20 cellular contexts compared by ENCODE assay signal in the genomic region with DNA sequence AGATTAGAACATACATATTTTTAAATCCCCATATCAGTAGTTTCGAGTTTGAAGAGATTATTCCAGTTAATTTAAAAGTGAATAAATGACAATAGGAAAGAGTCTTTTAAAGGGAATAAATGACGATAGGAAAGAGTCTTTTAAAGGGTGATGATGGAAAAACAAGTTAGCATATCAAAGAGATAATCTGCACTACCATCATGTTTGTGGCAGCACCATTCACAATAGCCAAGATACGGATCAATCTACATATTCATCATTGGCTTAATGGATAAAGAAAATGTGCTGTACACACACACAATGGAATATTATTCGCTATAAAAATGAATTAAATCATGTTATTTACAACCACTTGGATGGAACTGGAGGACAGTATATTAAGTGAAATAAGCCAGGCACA. TPM values are rescaled to one million over a fixed set of nuclear protein-coding genes. Genes with fewer than 3 reads are reported as not detected.
DNase-seq lines count a peak whose midpoint lies in the region; ATAC-seq and TF ChIP-seq lines count a peak whose summit lies in the region.
"Had no signal": no experiment of that assay in that cellular context is flagged by ENCODE, and none has a peak within 500 bp of the region (broad histone marks: within the 10 kb centered on the region; RNA-seq: fewer than 3 reads in every experiment).

No MANE protein-coding gene starts in this region.

- H3K36me3 Mint-ChIP-seq in activated naive CD4-positive, alpha-beta T cell treated with anti-CD3 and anti-CD28 coated beads for 36 hours (ENCODE audit: low read depth), result peaks cover 61% of the 10 kb centered on the region
- H3K36me3 Mint-ChIP-seq in activated B cell treated with CpG ODN at 0.5 μM for 24 hours (ENCODE audit: low read depth), result peaks cover 91% of the 10 kb centered on the region
- peaks cover 60 to 78% of the 10 kb centered on the region in 2 donors for H3K36me3 Mint-ChIP-seq in stimulated activated naive B cell treated with anti-CD40 and anti-IgM and Interleukin-4, amounts not matched to agents 10 μg/mL and 1 μg/mL and 100 μg/mL, for 72 hours

- POLR2A ChIA-PET in activated B cell treated with CpG ODN at 0.5 μM for 24 hours (lab: Charles Lee), result no interaction called here

- no peak for ATAC-seq in activated B cell treated with CpG ODN at 0.5 μM for 24 hours (ENCODE audit: low read depth)
- no peak for ATAC-seq in stimulated activated naive B cell treated with anti-CD40 and anti-IgM and Interleukin-4, amounts not matched to agents 10 μg/mL and 1 μg/mL and 100 μg/mL, for 72 hours (replicated peaks)

- peaks cover 37% of the 10 kb centered on the region for H3K4me1 ChIP-seq in effector memory CD4-positive, alpha-beta T cell (ENCODE audit: control insufficient read depth, insufficient read depth, low read length, poor library complexity, severe bottlenecking)
- H3K4me1 ChIP-seq: right atrium auricular region, tibial artery had no signal

- no peak overlapping the region for H3K4me3 ChIP-seq in effector memory CD4-positive, alpha-beta T cell (ENCODE audit: insufficient read depth, low read depth, low read length, poor library complexity, severe bottlenecking)
- H3K4me3 ChIP-seq: cardiac muscle cell, MG63, right atrium auricular region, tibial artery had no signal

- no peak for TF ChIP-seq CTCF in activated B cell treated with CpG ODN at 0.5 μM for 24 hours (IDR thresholded peaks at IDR 0.05)

- DNase-seq in activated naive CD4-positive, alpha-beta T cell treated with anti-CD3 and anti-CD28 coated beads for 36 hours, result no peak
- DNase-seq in activated naive CD4-positive, alpha-beta T cell (lab: John Stamatoyannopoulos, UW), result no peak
- DNase-seq in activated B cell treated with CpG ODN at 0.5 μM for 24 hours (no peak), foreskin melanocyte (no peak), RKO (ENCODE audit: low spot score) (no peak), SK-N-DZ (ENCODE audit: low spot score) (no peak)
- no peak for DNase-seq in effector memory CD4-positive, alpha-beta T cell
- DNase-seq in stimulated activated naive B cell treated with anti-CD40 and anti-IgM and Interleukin-4, amounts not matched to agents 10 μg/mL and 1 μg/mL and 100 μg/mL, for 72 hours, result no peak
- DNase-seq: activated CD4-positive, alpha-beta T cell treated with anti-CD3 and anti-CD28 coated beads for 48 hours; DMS79 treated with DMSO at 0.1 percent for 48 hours; MG63; NCI-H146; NCI-H2171; NCI-H524 treated with DMSO at 0.1 percent for 48 hours; tibial artery had no signal

- no peaks in the 10 kb centered on the region for H3K27me3 ChIP-seq in effector memory CD4-positive, alpha-beta T cell (replicated peaks; ENCODE audit: control insufficient read depth, insufficient read depth, low read length, poor library complexity, severe bottlenecking)
- H3K27me3 ChIP-seq: cardiac muscle cell, MG63, right atrium auricular region, tibial artery had no signal

- peaks cover 54% of the 10 kb centered on the region for H3K36me3 ChIP-seq in effector memory CD4-positive, alpha-beta T cell (ENCODE audit: control insufficient read depth, insufficient read depth, low read length)

- CTCF ChIA-PET in activated naive CD4-positive, alpha-beta T cell treated with anti-CD3 and anti-CD28 coated beads for 36 hours (lab: Charles Lee), result no interaction called here
- CTCF ChIA-PET in activated B cell treated with CpG ODN at 0.5 μM for 24 hours (lab: Charles Lee), result no interaction called here

- H3K27ac ChIP-seq in effector memory CD4-positive, alpha-beta T cell (ENCODE audit: insufficient read depth, low read length, poor library complexity, severe bottlenecking), result peak overlapping the region; percentile 22
- H3K27ac ChIP-seq: cardiac muscle cell, right atrium auricular region, tibial artery had no signal

- H3K4me3 Mint-ChIP-seq in activated naive CD4-positive, alpha-beta T cell treated with anti-CD3 and anti-CD28 coated beads for 36 hours, result no peak overlapping the region
- H3K4me3 Mint-ChIP-seq in activated B cell treated with CpG ODN at 0.5 μM for 24 hours, result no peak overlapping the region
- no peak overlapping the region for H3K4me3 Mint-ChIP-seq in stimulated activated naive B cell treated with anti-CD40 and anti-IgM and Interleukin-4, amounts not matched to agents 10 μg/mL and 1 μg/mL and 100 μg/mL, for 72 hours

- no peaks in the 10 kb centered on the region for H3K9me3 Mint-ChIP-seq in activated naive CD4-positive, alpha-beta T cell treated with anti-CD3 and anti-CD28 coated beads for 36 hours
- H3K9me3 Mint-ChIP-seq in activated B cell treated with CpG ODN at 0.5 μM for 24 hours, result no peaks in the 10 kb centered on the region
- no peaks in the 10 kb centered on the region for H3K9me3 Mint-ChIP-seq in stimulated activated naive B cell treated with anti-CD40 and anti-IgM and Interleukin-4, amounts not matched to agents 10 μg/mL and 1 μg/mL and 100 μg/mL, for 72 hours

- peaks cover 47% of the 10 kb centered on the region for H3K4me1 Mint-ChIP-seq in activated naive CD4-positive, alpha-beta T cell treated with anti-CD3 and anti-CD28 coated beads for 36 hours (ENCODE audit: low read depth)
- H3K4me1 Mint-ChIP-seq in activated B cell treated with CpG ODN at 0.5 μM for 24 hours, result peaks cover 60% of the 10 kb centered on the region
- H3K4me1 Mint-ChIP-seq in stimulated activated naive B cell treated with anti-CD40 and anti-IgM and Interleukin-4, amounts not matched to agents 10 μg/mL and 1 μg/mL and 100 μg/mL, for 72 hours, result peaks cover 51 to 66% of the 10 kb centered on the region in 2 donors

- no peaks in the 10 kb centered on the region for H3K27me3 Mint-ChIP-seq in activated naive CD4-positive, alpha-beta T cell treated with anti-CD3 and anti-CD28 coated beads for 36 hours (ENCODE audit: low read depth)
- no peaks in the 10 kb centered on the region for H3K27me3 Mint-ChIP-seq in activated B cell treated with CpG ODN at 0.5 μM for 24 hours
- H3K27me3 Mint-ChIP-seq in stimulated activated naive B cell treated with anti-CD40 and anti-IgM and Interleukin-4, amounts not matched to agents 10 μg/mL and 1 μg/mL and 100 μg/mL, for 72 hours, result no peaks in the 10 kb centered on the region

- no peaks in the 10 kb centered on the region for H3K9me3 ChIP-seq in effector memory CD4-positive, alpha-beta T cell (ENCODE audit: control insufficient read depth, low read length)
- H3K9me3 ChIP-seq: MG63, right atrium auricular region, tibial artery had no signal

- peak overlapping the region; percentile 95 for H3K27ac Mint-ChIP-seq in activated naive CD4-positive, alpha-beta T cell treated with anti-CD3 and anti-CD28 coated beads for 36 hours
- H3K27ac Mint-ChIP-seq in activated B cell treated with CpG ODN at 0.5 μM for 24 hours, result peak overlapping the region; percentile 82
- peak overlapping the region; percentile 89 for H3K27ac Mint-ChIP-seq in stimulated activated naive B cell treated with anti-CD40 and anti-IgM and Interleukin-4, amounts not matched to agents 10 μg/mL and 1 μg/mL and 100 μg/mL, for 72 hours

- intact Hi-C loops in activated naive CD4-positive, alpha-beta T cell treated with anti-CD3 and anti-CD28 coated beads for 36 hours (cut with micrococcal nuclease), result loop anchor here (5.0 kb wide), 2 partner anchors 136 to 301 kb away; partner anchors contain the start of gene USP40
- intact Hi-C loops in activated B cell treated with CpG ODN at 0.5 μM for 24 hours (cut with micrococcal nuclease), result loop anchor here (5.0 kb wide), 2 partner anchors 66 to 116 kb away; no protein-coding TSS in a partner anchor

RNA-seq across cellular contexts. Expression of gene ATG16L1, which starts 15.0 kb away (rescaled TPM):
- total RNA-seq in activated naive CD4-positive, alpha-beta T cell treated with anti-CD3 and anti-CD28 coated beads for 36 hours, result 10 to 100 TPM; 21.2 to 24.2 TPM
- 39.0 and 49.9 TPM in 2 replicates for total RNA-seq in activated B cell treated with CpG ODN at 0.5 μM for 24 hours
- 23.2 and 31.9 TPM in 2 replicates for polyA plus RNA-seq in SK-N-DZ (2014; cell fraction: cytosol; rRNA removed)
- 64.0 and 90.2 TPM in 2 replicates for polyA plus RNA-seq in SK-N-DZ (2014; cell fraction: nucleus; rRNA removed)

RNA-seq across cellular contexts. Expression of gene SAG, which starts 41.1 kb away (rescaled TPM):
- total RNA-seq in activated naive CD4-positive, alpha-beta T cell treated with anti-CD3 and anti-CD28 coated beads for 36 hours, result under 1 TPM in 1 of 2 experiments, not detected in 1; 0.19 TPM
- 0.04 TPM in 1 of 2 replicates, not detected in the other for total RNA-seq in activated B cell treated with CpG ODN at 0.5 μM for 24 hours
- 0.19 TPM in 1 of 2 replicates, not detected in the other for polyA plus RNA-seq in SK-N-DZ (2014; cell fraction: cytosol; rRNA removed)
- polyA plus RNA-seq in SK-N-DZ (2014; cell fraction: nucleus; rRNA removed), result 0.05 TPM in 1 of 2 replicates, not detected in the other
- total RNA-seq: cardiac muscle cell, lower leg skin, osteoblast had no signal
- polyA plus RNA-seq: AG04450 had no signal
